ENCODE assay signal across 8 cellular contexts in genomic region chrX:81195712-81196111, GRCh38. TPM values are rescaled to one million over a fixed set of nuclear protein-coding genes. Genes with fewer than 3 reads are reported as not detected.
A peak's percentile ranks its signal among the peaks of the same experiment; 100 is the strongest.
DNase-seq lines count a peak whose midpoint lies in the region; ATAC-seq and TF ChIP-seq lines count a peak whose summit lies in the region.

No MANE protein-coding gene starts in this region.

- in situ Hi-C loops in IMR-90 (cut with MboI; ENCODE audit: low sequenced_read_pairs): loop anchor here (10.0 kb wide), 1 partner anchor 169 kb away; no protein-coding TSS in a partner anchor

- H2AK9ac ChIP-seq in IMR-90 (replicated peaks; ENCODE audit: low read depth, low read length, poor library complexity): no peak overlapping the region

- no peak overlapping the region for H3K14ac ChIP-seq in IMR-90 (replicated peaks; ENCODE audit: low read depth, low read length)

- H3K4me2 ChIP-seq in DND-41 (ENCODE audit: insufficient read depth, low read length): no peak overlapping the region
- H3K4me2 ChIP-seq in IMR-90 (ENCODE audit: low read depth, low read length): peak overlapping the region; percentile 40; the same call in 1 of the 2 replicates

- no peak overlapping the region for H4K8ac ChIP-seq in IMR-90 (ENCODE audit: low read depth in 2 of 2, low read length in 2 of 2)

- H3K27ac ChIP-seq in DND-41 (ENCODE audit: low read length) (no peak overlapping the region), IMR-90 (ENCODE audit: insufficient read depth, low read length) (no peak overlapping the region)

- TF ChIP-seq CTCF in DND-41 (IDR thresholded peaks at IDR 0.05; ENCODE audit: borderline replicate concordance, extremely low read depth, low read length, poor library complexity, severe bottlenecking) (peak; percentile 71), IMR-90 (conservative IDR thresholded peaks at IDR 0.05; ENCODE audit: low read depth, low read length) (peak; percentile 53)

- H3K4ac ChIP-seq in IMR-90 (ENCODE audit: low read depth, low read length): no peak overlapping the region

- DNase-seq in DND-41 (peak; percentile 50), IMR-90 (peak; percentile 52), SIG-M5 treated with dmso at 0.1 percent for 504 hours (lab: John Stamatoyannopoulos, UW; ENCODE audit: unreplicated experiment) (peak; percentile 61), left ventricle myocardium superior (no peak)
- peak; percentile 46 for DNase-seq in activated naive CD4-positive, alpha-beta T cell treated with anti-CD3 and anti-CD28 coated beads, Interleukin-2, amount 50 U/mL, for 16 hours
- peak; percentile 23 to 66 (median 24) for DNase-seq in stimulated activated CD4-positive, alpha-beta T cell treated with anti-CD3 and anti-CD28 coated beads, Interleukin-12 subunit alpha, Interleukin-12 subunit beta, amount 100 ng/mL, for 48 hours (ENCODE audit: low read depth in 2 of 3, low spot score in 1 of 3)

- no peak for TF ChIP-seq POLR2A in IMR-90 (IDR thresholded peaks at IDR 0.05; ENCODE audit: low read depth, low read length)

- no peaks in the 10 kb centered on the region for H3K9me1 ChIP-seq in IMR-90 (ENCODE audit: insufficient read depth, low read length)

- no peak overlapping the region for H3K56ac ChIP-seq in IMR-90 (ENCODE audit: extremely low read depth, insufficient read depth, low read length)

- H3K27me3 ChIP-seq in DND-41 (ENCODE audit: insufficient read depth, low read length, poor library complexity) (no peaks in the 10 kb centered on the region), IMR-90 (ENCODE audit: control insufficient read depth, insufficient read depth, low read length) (no peaks in the 10 kb centered on the region)

- H3K9me3 ChIP-seq in DND-41 (ENCODE audit: insufficient read depth, low read length, severe bottlenecking) (no peaks in the 10 kb centered on the region), IMR-90 (ENCODE audit: control insufficient read depth, insufficient read depth, low read length) (no peaks in the 10 kb centered on the region)

- no peak overlapping the region for H3K23ac ChIP-seq in IMR-90 (ENCODE audit: low read depth, low read length)

- 0 out of 2 replicates have a peak, but pooled peaks cover under 1% of the 10 kb centered on the region for H3K79me2 ChIP-seq in DND-41 (ENCODE audit: insufficient read depth, low read length)

- dilution Hi-C loops in IMR-90 (cut with HindIII; ENCODE audit: low sequenced_read_pairs, unreplicated experiment): no loop called here

- no peaks in the 10 kb centered on the region for H3K79me1 ChIP-seq in IMR-90 (ENCODE audit: low read depth in 1 of 2, low read length in 2 of 2)

- no peak overlapping the region for H2AFZ ChIP-seq in DND-41 (ENCODE audit: low read depth, low read length)
- H2AFZ ChIP-seq in IMR-90 (replicated peaks; ENCODE audit: low read length, poor library complexity): no peak overlapping the region

- H2BK15ac ChIP-seq in IMR-90 (ENCODE audit: low read depth, low read length): no peak overlapping the region

- POLR2A ChIA-PET in IMR-90 (lab: Charles Lee; ENCODE audit: unreplicated experiment): no interaction called here

- CTCF ChIA-PET in IMR-90 (lab: Yijun Ruan, JAX): interaction anchor here (0.6 to 0.7 kb wide), 2 partner anchors 21 to 75 kb away, joined by 3 to 6 read pairs; no protein-coding TSS in a partner anchor

- no peak overlapping the region for H4K5ac ChIP-seq in IMR-90 (ENCODE audit: low read depth, low read length)

- H2AK5ac ChIP-seq in IMR-90 (ENCODE audit: low read depth, low read length): no peak overlapping the region

- H3K36me3 ChIP-seq in DND-41 (ENCODE audit: insufficient read depth, low read length): no peaks in the 10 kb centered on the region
- no peaks in the 10 kb centered on the region for H3K36me3 ChIP-seq in IMR-90 (ENCODE audit: control insufficient read depth, insufficient read depth, low read length)

- H3K4me3 ChIP-seq in DND-41 (ENCODE audit: low read depth in 1 of 2, low read length in 2 of 2) (no peak overlapping the region), IMR-90 (ENCODE audit: insufficient read depth, low read depth, low read length) (no peak overlapping the region)

- no peak overlapping the region for H3K18ac ChIP-seq in IMR-90 (ENCODE audit: low read depth, low read length)

- BruUV-seq in IMR-90 (replicated peaks; lab: Mats Ljungman, UMichigan): no TSS peak

- H3K4me1 ChIP-seq in DND-41 (ENCODE audit: insufficient read depth, low read length): peaks cover 1% of the 10 kb centered on the region; the same call in 1 of the 2 replicates
- no peaks in the 10 kb centered on the region for H3K4me1 ChIP-seq in IMR-90 (ENCODE audit: control insufficient read depth, insufficient read depth, low read length)

- H2BK20ac ChIP-seq in IMR-90 (ENCODE audit: low read depth, low read length): no peak overlapping the region

- intact Hi-C loops in IMR-90 (cut with micrococcal nuclease): no loop called here
- intact Hi-C loops in left ventricle myocardium superior (cut with micrococcal nuclease): no loop called here

- peak; percentile 35 for TF ChIP-seq RAD21 in IMR-90 (IDR thresholded peaks at IDR 0.05; ENCODE audit: low read length)

- H4K20me1 ChIP-seq in DND-41 (ENCODE audit: insufficient read depth, low read length) (no peaks in the 10 kb centered on the region), IMR-90 (ENCODE audit: insufficient read depth, low read length) (no peaks in the 10 kb centered on the region)

- no CpG with 5 or more reads among the region's 5 CpGs for WGBS in IMR-90 (ENCODE audit: extremely low coverage in 2 of 2, insufficient read length in 1 of 2), 2 experiments

- H2BK120ac ChIP-seq in IMR-90 (ENCODE audit: low read depth, low read length): no peak overlapping the region

- H2BK5ac ChIP-seq in IMR-90 (ENCODE audit: low read depth, low read length, poor library complexity, severe bottlenecking): no peak overlapping the region

- no peak overlapping the region for H3K9ac ChIP-seq in DND-41 (ENCODE audit: low read depth, low read length)
- H3K9ac ChIP-seq in IMR-90 (ENCODE audit: low read depth, low read length): no peak overlapping the region

- no peak overlapping the region for H4K91ac ChIP-seq in IMR-90 (ENCODE audit: insufficient read depth, low read depth, low read length)

- ATAC-seq in DND-41 (ENCODE audit: insufficient read depth, low read depth) (peak; percentile 82), GM21447 (IDR thresholded peaks at IDR 0.05; ENCODE audit: unreplicated experiment) (peak; percentile 91), IMR-90 (ENCODE audit: low read depth) (peak; percentile 54; the same call in 1 of the 2 replicates), left ventricle myocardium superior (peak; percentile 45), HG03439 (IDR thresholded peaks at IDR 0.05; ENCODE audit: unreplicated experiment) (no peak)

TF ChIP-seq in IMR-90, 13 proteins besides CTCF, POLR2A, EP300 and RAD21:
- TF ChIP-seq NFE2L2 (IDR thresholded peaks at IDR 0.05; ENCODE audit: low read depth, low read length) (no peak), RCOR1 (IDR thresholded peaks at IDR 0.05; ENCODE audit: insufficient replicate concordance, low read length) (no peak), CHD1 (IDR thresholded peaks at IDR 0.05; ENCODE audit: low read depth, low read length) (no peak), SMC3 (IDR thresholded peaks at IDR 0.05; ENCODE audit: low read depth, low read length) (peak; percentile 38), MAZ (IDR thresholded peaks at IDR 0.05; ENCODE audit: borderline replicate concordance, low read depth, low read length) (no peak)

RNA-seq across cellular contexts. Expression of gene HMGN5, which starts 6.0 kb away (rescaled TPM):
- total RNA-seq in IMR-90 (2012; rRNA removed) (0.72 and 0.83 TPM in 2 replicates), left ventricle myocardium superior (2.3 TPM)
- 3.4 TPM in 2 replicates for polyA plus RNA-seq in IMR-90 (2012; rRNA removed)
- polyA plus RNA-seq in IMR-90 (2012; cell fraction: cytosol; rRNA removed): 0.63 and 1.1 TPM in 2 replicates
- 0.10 and 1.1 TPM in 2 replicates for polyA plus RNA-seq in IMR-90 (2012; cell fraction: nucleus; rRNA removed; ENCODE audit: low replicate concordance)

RNA-seq across cellular contexts. Expression of gene SH3BGRL, which starts 6.2 kb away (rescaled TPM):
- total RNA-seq in IMR-90 (2012; rRNA removed): 50.7 and 53.0 TPM in 2 replicates
- 95.5 and 110 TPM in 2 replicates for polyA plus RNA-seq in IMR-90 (2012; rRNA removed)
- 19.8 and 37.6 TPM in 2 replicates for polyA plus RNA-seq in IMR-90 (2012; cell fraction: cytosol; rRNA removed)
- 2.4 and 28.1 TPM in 2 replicates for polyA plus RNA-seq in IMR-90 (2012; cell fraction: nucleus; rRNA removed; ENCODE audit: low replicate concordance)
- 25.6 TPM for total RNA-seq in left ventricle myocardium superior
